ENCODE assay signal across 1 cellular context in genomic region chr7:40833541-40834234, GRCh38.
TF ChIP-seq lines count a peak whose summit lies in the region.

No MANE protein-coding gene starts in this region.

TF ChIP-seq in IMR-90, 13 proteins besides CTCF, POLR2A, EP300 and RAD21 (continued from another document):
- TF ChIP-seq ELK1 (IDR thresholded peaks at IDR 0.05; ENCODE audit: borderline replicate concordance, low read depth, low read length) = no peak
